8 cellular contexts compared by ENCODE assay signal in the genomic region with DNA sequence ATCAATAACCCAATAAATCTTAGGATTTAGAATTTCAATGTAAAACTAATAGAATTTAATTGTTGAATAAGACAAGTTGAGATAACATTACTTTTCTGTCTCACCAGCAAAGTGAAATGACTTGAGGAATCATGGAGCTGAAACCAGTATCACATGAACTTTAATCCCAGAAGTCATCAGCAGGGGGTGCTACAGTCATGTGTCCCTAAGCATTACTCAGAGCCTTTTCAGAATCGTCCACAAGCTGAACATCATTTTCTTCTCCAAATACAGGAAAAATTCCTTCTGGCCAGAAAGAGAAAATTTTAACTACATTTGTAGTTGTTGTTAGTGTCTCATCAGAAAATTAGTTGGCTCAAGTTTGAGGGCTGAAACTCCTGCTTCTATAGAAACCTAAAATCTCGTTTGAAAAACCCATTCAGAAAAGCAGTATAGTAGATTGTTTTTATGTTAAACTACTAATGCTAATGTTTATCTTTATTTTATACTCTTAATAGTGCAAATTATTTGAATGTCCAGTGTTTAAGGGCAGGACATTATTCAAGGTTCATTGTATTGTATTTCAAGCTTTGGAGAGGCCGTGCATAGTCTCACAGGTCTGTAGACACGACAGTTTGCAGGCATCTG.
DNase-seq lines count a peak whose midpoint lies in the region; ATAC-seq, FAIRE-seq and TF ChIP-seq lines count a peak whose summit lies in the region.

No MANE protein-coding gene starts in this region.

- 92% methylated on average over 2 of the region's 4 CpGs for WGBS in mesenchymal stem cell

- no peak overlapping the region for H4K8ac ChIP-seq in mesenchymal stem cell (ENCODE audit: low read length)

- H3K9ac ChIP-seq in mesenchymal stem cell (ENCODE audit: low read length), result no peak overlapping the region

- no peak overlapping the region for H3K27ac ChIP-seq in mesenchymal stem cell (ENCODE audit: low read length, poor library complexity, severe bottlenecking)

- peaks cover 0 to 2% (median 0%) of the 10 kb centered on the region in 3 donors for H3K27me3 Mint-ChIP-seq in CD14-positive monocyte (ENCODE audit: low read depth in 3 of 3)
- H3K27me3 Mint-ChIP-seq in T-helper 2 cell treated with Interferon-gamma antibody and Interleukin-4, amounts not matched to agents 5 μg/mL and 100 μg/mL, for 36 hours (ENCODE audit: low read depth), result no peaks in the 10 kb centered on the region

- no peaks in the 10 kb centered on the region for H3K4me1 ChIP-seq in mesenchymal stem cell (ENCODE audit: control insufficient read depth, insufficient read depth, low read depth, low read length)

- H3K27me3 ChIP-seq in mesenchymal stem cell (ENCODE audit: control insufficient read depth in 1 of 2, insufficient read depth in 1 of 2, low read length in 2 of 2), result no peaks in the 10 kb centered on the region

- ATAC-seq in HG03064 (IDR thresholded peaks at IDR 0.05; ENCODE audit: low read depth, unreplicated experiment), result peak; percentile 63

- no peak overlapping the region for H3K4me3 Mint-ChIP-seq in CD14-positive monocyte
- H3K4me3 Mint-ChIP-seq in T-helper 2 cell treated with Interferon-gamma antibody and Interleukin-4, amounts not matched to agents 5 μg/mL and 100 μg/mL, for 36 hours, result no peak overlapping the region

- H3K4ac ChIP-seq in mesenchymal stem cell (ENCODE audit: low read depth in 1 of 2, low read length in 2 of 2), result no peak overlapping the region

- H2BK120ac ChIP-seq in mesenchymal stem cell (ENCODE audit: low read depth, low read length), result no peak overlapping the region

- FAIRE-seq in GM12892 (lab: Jason Lieb, UNC), result peak; percentile 88

- no peak overlapping the region for H2BK15ac ChIP-seq in mesenchymal stem cell (ENCODE audit: low read depth, poor library complexity, severe bottlenecking)

- no peak overlapping the region for H3K27ac Mint-ChIP-seq in CD14-positive monocyte
- no peak overlapping the region for H3K27ac Mint-ChIP-seq in T-helper 2 cell treated with Interferon-gamma antibody and Interleukin-4, amounts not matched to agents 5 μg/mL and 100 μg/mL, for 36 hours

- no peaks in the 10 kb centered on the region for H3K4me1 Mint-ChIP-seq in CD14-positive monocyte
- H3K4me1 Mint-ChIP-seq in T-helper 2 cell treated with Interferon-gamma antibody and Interleukin-4, amounts not matched to agents 5 μg/mL and 100 μg/mL, for 36 hours (ENCODE audit: low read depth), result no peaks in the 10 kb centered on the region

- no peak overlapping the region for H3K4me2 ChIP-seq in mesenchymal stem cell (ENCODE audit: low read length, poor library complexity, severe bottlenecking)

- no peak for TF ChIP-seq POLR2A in GM12892 (IDR thresholded peaks at IDR 0.05; ENCODE audit: low read depth, low read length)

- H3K18ac ChIP-seq in mesenchymal stem cell (ENCODE audit: low read depth in 1 of 2, low read length in 2 of 2), result no peak overlapping the region

- no peaks in the 10 kb centered on the region for H3K79me1 ChIP-seq in mesenchymal stem cell (replicated peaks; ENCODE audit: low read length, poor library complexity, severe bottlenecking)

- H2AK5ac ChIP-seq in mesenchymal stem cell (ENCODE audit: low read length, severe bottlenecking), result no peak overlapping the region

- no peaks in the 10 kb centered on the region for H3K36me3 ChIP-seq in mesenchymal stem cell (ENCODE audit: control insufficient read depth in 1 of 2, insufficient read depth in 2 of 2, low read depth in 1 of 2, low read length in 2 of 2)

- H2BK12ac ChIP-seq in mesenchymal stem cell (ENCODE audit: low read length in 2 of 2), result no peak overlapping the region

- H4K91ac ChIP-seq in mesenchymal stem cell (ENCODE audit: low read length), result no peak overlapping the region

- H3K14ac ChIP-seq in mesenchymal stem cell (ENCODE audit: low read length in 2 of 2), result no peak overlapping the region

- H3K9me3 ChIP-seq in mesenchymal stem cell (ENCODE audit: control insufficient read depth, low read length), result no peaks in the 10 kb centered on the region

- DNase-seq in CD14-positive monocyte (ENCODE audit: low spot score) (no peak), GM12892 (ENCODE audit: insufficient read length) (no peak), NCI-H524 (lab: John Stamatoyannopoulos, UW) (peak; percentile 13 to 63), choroid plexus epithelial cell (ENCODE audit: low read depth) (peak; percentile 90), mesenchymal stem cell (peak; percentile 55)
- DNase-seq in activated CD8-positive, alpha-beta memory T cell treated with anti-CD3 and anti-CD28 coated beads, Interleukin-2, amount 50 U/mL, for 48 hours, result no peak
- no peak for DNase-seq in T-helper 2 cell treated with Interferon-gamma antibody and Interleukin-4, amounts not matched to agents 5 μg/mL and 100 μg/mL, for 36 hours (ENCODE audit: low spot score)

- peaks cover 0 to 4% (median 0%) of the 10 kb centered on the region in 7 donors for H3K9me3 Mint-ChIP-seq in CD14-positive monocyte
- H3K9me3 Mint-ChIP-seq in T-helper 2 cell treated with Interferon-gamma antibody and Interleukin-4, amounts not matched to agents 5 μg/mL and 100 μg/mL, for 36 hours, result no peaks in the 10 kb centered on the region

- TF ChIP-seq CTCF in CD14-positive monocyte (IDR thresholded peaks at IDR 0.05), result peak; percentile 58
- peak; percentile 80 for TF ChIP-seq CTCF in choroid plexus epithelial cell (conservative IDR thresholded peaks at IDR 0.05; ENCODE audit: low read depth, low read length)

- H2AFZ ChIP-seq in mesenchymal stem cell (ENCODE audit: low read depth, low read length), result no peak overlapping the region

- H3K36me3 Mint-ChIP-seq in CD14-positive monocyte, result no peaks in the 10 kb centered on the region
- no peaks in the 10 kb centered on the region for H3K36me3 Mint-ChIP-seq in T-helper 2 cell treated with Interferon-gamma antibody and Interleukin-4, amounts not matched to agents 5 μg/mL and 100 μg/mL, for 36 hours (ENCODE audit: low read depth)

- intact Hi-C loops in CD14-positive monocyte (cut with micrococcal nuclease), result no loop called here

- H3K23ac ChIP-seq in mesenchymal stem cell (ENCODE audit: low read length in 2 of 2), result no peak overlapping the region

- H2BK5ac ChIP-seq in mesenchymal stem cell (ENCODE audit: low read depth, low read length, poor library complexity, severe bottlenecking), result no peak overlapping the region

- H3K4me3 ChIP-seq in choroid plexus epithelial cell (ENCODE audit: low read depth, low read length) (no peak overlapping the region), mesenchymal stem cell (ENCODE audit: insufficient read depth in 1 of 2, low read depth in 1 of 2, low read length in 2 of 2) (no peak overlapping the region)

Comparison
In these comparisons a context has a peak if more than half of its experiments do, and no peak if none do; other contexts are left out.
1. DNase-seq: peak in NCI-H524 (2 of 2), choroid plexus epithelial cell (single experiment) and mesenchymal stem cell (single experiment); none in CD14-positive monocyte (single experiment), GM12892 (single experiment), activated CD8-positive, alpha-beta memory T cell treated with anti-CD3 and anti-CD28 coated beads, Interleukin-2, amount 50 U/mL, for 48 hours (single experiment) and T-helper 2 cell treated with Interferon-gamma antibody and Interleukin-4, amounts not matched to agents 5 μg/mL and 100 μg/mL, for 36 hours (single experiment).